Comparison of ENCODE assay signal across 8 cellular contexts in the genomic region with DNA sequence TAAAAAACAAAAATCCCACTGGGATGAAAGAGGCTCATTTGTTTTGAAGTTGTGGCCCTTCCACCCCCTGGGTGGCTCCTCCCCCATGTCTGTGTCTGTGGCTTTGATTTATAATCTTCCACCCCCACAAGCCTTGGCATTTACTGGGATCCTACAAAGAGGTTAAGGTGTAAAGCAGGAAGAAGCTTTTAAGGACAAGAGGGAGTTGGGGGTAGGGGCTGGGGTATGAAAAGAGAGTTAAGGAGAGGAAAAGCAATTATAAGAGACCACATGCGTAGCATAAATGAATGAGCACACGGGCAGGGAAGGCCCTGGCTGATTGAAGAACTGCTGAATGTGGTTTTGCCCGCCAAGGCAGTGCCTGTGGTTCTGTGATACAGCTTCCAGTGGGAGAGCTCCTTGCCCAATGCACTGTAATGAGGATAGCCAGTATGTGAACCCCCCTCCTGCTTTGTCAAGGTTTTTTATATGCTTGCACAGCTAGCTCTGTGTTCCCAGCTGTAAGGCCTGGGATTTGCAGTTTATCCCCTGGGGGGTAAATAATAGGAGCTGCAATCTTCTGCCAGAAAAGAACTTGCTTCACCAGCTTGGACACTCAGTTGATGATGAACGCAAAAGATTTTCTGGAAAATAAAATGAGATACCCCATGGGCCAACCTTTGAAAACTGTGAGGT. TPM values are rescaled to one million over a fixed set of nuclear protein-coding genes. Genes with fewer than 3 reads are reported as not detected.
DNase-seq lines count a peak whose midpoint lies in the region; ATAC-seq and TF ChIP-seq lines count a peak whose summit lies in the region.

No MANE protein-coding gene starts in this region.

- peak overlapping the region; percentile 73 for H3K4me2 ChIP-seq in KMS-11

- intact Hi-C loops in adrenal gland (cut with DNase I), result no loop called here
- intact Hi-C loops in CD4-positive, alpha-beta T cell (cut with DNase I, micrococcal nuclease), result loop anchor here in 1 of 2 experiments (2.0 to 5.0 kb wide), 2 partner anchors 33 to 448 kb away; no protein-coding TSS in a partner anchor

- H3K4me3 Mint-ChIP-seq in CD4-positive, alpha-beta T cell, result no peak overlapping the region

- H3K36me3 Mint-ChIP-seq in CD4-positive, alpha-beta T cell (ENCODE audit: low read depth), result peaks cover 14% of the 10 kb centered on the region

- peak in 3 of 7 donors; percentile 37 to 57 (median 45) for DNase-seq in adrenal gland
- no peak for DNase-seq in CD4-positive, alpha-beta T cell
- DNase-seq in cerebellar cortex (ENCODE audit: low spot score), result no peak
- no peak for DNase-seq in activated CD4-positive, CD25-positive, alpha-beta regulatory T cell treated with anti-CD3 and anti-CD28 coated beads, Interleukin-2, amount 50 U/mL, for 72 hours

- WGBS in adrenal gland, 4 donors, result 39 to 52% (median 45%) methylated on average over 4 of the region's 4 CpGs

- H3K4me1 ChIP-seq in KMS-11 (ENCODE audit: low read depth, poor library complexity, severe bottlenecking) (peaks cover 73% of the 10 kb centered on the region), adrenal gland (replicated peaks in 1 of 2) (peaks cover 28 to 75% of the 10 kb centered on the region in 2 donors), iPS-15b (ENCODE audit: control insufficient read depth, insufficient read depth, low read length) (peaks cover 17% of the 10 kb centered on the region), subcutaneous abdominal adipose tissue (ENCODE audit: control insufficient read depth in 5 of 5, insufficient read depth in 5 of 5, low read length in 5 of 5) (peaks cover 13 to 70% (median 62%) of the 10 kb centered on the region in 5 donors)

- no peak for ATAC-seq in CD4-positive, alpha-beta T cell (ENCODE audit: poor library complexity)
- no peak for ATAC-seq in GM18870 (IDR thresholded peaks at IDR 0.05; ENCODE audit: unreplicated experiment)

- no peak overlapping the region for H3K27ac Mint-ChIP-seq in CD4-positive, alpha-beta T cell

- TF ChIP-seq CTCF in KMS-11 (conservative IDR thresholded peaks at IDR 0.05; ENCODE audit: low read depth, low read length) (no peak), adrenal gland (IDR thresholded peaks at IDR 0.05) (no peak)
- no peak for TF ChIP-seq CTCF in CD4-positive, alpha-beta T cell (IDR thresholded peaks at IDR 0.05)

- CTCF ChIA-PET in CD4-positive, alpha-beta T cell (lab: Charles Lee), result interaction anchor here (0.6 to 2.3 kb wide), 5 partner anchors 9 to 96 kb away, joined by 3 to 17 read pairs (median 4); a partner anchor contains a TSS

- TF ChIP-seq POLR2A in adrenal gland (IDR thresholded peaks at IDR 0.05), result no peak

- H3K27ac ChIP-seq in KMS-11, result peak overlapping the region; percentile 45
- H3K27ac ChIP-seq in adrenal gland, result peak overlapping the region in 3 of 5 donors; percentile 5 to 64 (median 54)
- peak overlapping the region; percentile 99 for H3K27ac ChIP-seq in subcutaneous abdominal adipose tissue (ENCODE audit: low read depth, low read length)
- H3K27ac ChIP-seq in CD4-positive, alpha-beta T cell (ENCODE audit: low read depth, low read length), result no peak overlapping the region

- peaks cover 34% of the 10 kb centered on the region for H3K4me1 Mint-ChIP-seq in CD4-positive, alpha-beta T cell (ENCODE audit: low read depth)

- H3K4me3 ChIP-seq in KMS-11 (IDR thresholded peaks at IDR 0.05; ENCODE audit: insufficient read depth, low read depth, low read length) (no peak overlapping the region), adrenal gland (no peak overlapping the region), iPS-15b (ENCODE audit: low read depth, low read length) (peak overlapping the region; percentile 12), subcutaneous abdominal adipose tissue (ENCODE audit: low read depth in 1 of 5, low read length in 5 of 5) (no peak overlapping the region)

- H2AFZ ChIP-seq in KMS-11 (ENCODE audit: low read depth), result no peak overlapping the region

- no peaks in the 10 kb centered on the region for H3K36me3 ChIP-seq in KMS-11 (ENCODE audit: insufficient read depth)
- H3K36me3 ChIP-seq in adrenal gland (replicated peaks in 1 of 2), result no peaks in the 10 kb centered on the region
- no peaks in the 10 kb centered on the region for H3K36me3 ChIP-seq in iPS-15b (ENCODE audit: control insufficient read depth, insufficient read depth, low read length)
- no peaks in the 10 kb centered on the region for H3K36me3 ChIP-seq in subcutaneous abdominal adipose tissue (ENCODE audit: control insufficient read depth in 5 of 5, insufficient read depth in 5 of 5, low read length in 5 of 5)

- peaks cover 26% of the 10 kb centered on the region; the same call in 1 of the 2 replicates for H3K79me2 ChIP-seq in KMS-11 (ENCODE audit: insufficient read depth, low read depth)

- H4K20me1 ChIP-seq in KMS-11 (ENCODE audit: insufficient read depth), result no peaks in the 10 kb centered on the region

- H3K27me3 Mint-ChIP-seq in CD4-positive, alpha-beta T cell, result no peaks in the 10 kb centered on the region

- H3K9ac ChIP-seq in KMS-11 (no peak overlapping the region; the same call in 1 of the 2 replicates), iPS-15b (ENCODE audit: low read depth, low read length) (peak overlapping the region; percentile 42), subcutaneous abdominal adipose tissue (ENCODE audit: low read length in 5 of 5) (peak overlapping the region in 3 of 5 donors; percentile 45 to 79 (median 52))

- H3K9me3 ChIP-seq in adrenal gland (replicated peaks in 1 of 3), result no peaks in the 10 kb centered on the region
- H3K9me3 ChIP-seq in iPS-15b (ENCODE audit: control insufficient read depth, insufficient read depth, low read length), result no peaks in the 10 kb centered on the region
- no peaks in the 10 kb centered on the region for H3K9me3 ChIP-seq in subcutaneous abdominal adipose tissue (ENCODE audit: control insufficient read depth in 5 of 5, low read length in 5 of 5)
- H3K9me3 ChIP-seq in CD4-positive, alpha-beta T cell (ENCODE audit: control insufficient read depth, low read length), result no peaks in the 10 kb centered on the region

- no peaks in the 10 kb centered on the region for H3K9me3 Mint-ChIP-seq in CD4-positive, alpha-beta T cell

- POLR2A ChIA-PET in CD4-positive, alpha-beta T cell (lab: Charles Lee), result interaction anchor here (10.9 kb wide), 1 partner anchor 34 kb away, joined by 560 read pairs; a partner anchor contains a TSS

- no peaks in the 10 kb centered on the region for H3K27me3 ChIP-seq in KMS-11 (ENCODE audit: insufficient read depth, low read depth)
- H3K27me3 ChIP-seq in adrenal gland, result no peaks in the 10 kb centered on the region
- H3K27me3 ChIP-seq in iPS-15b (ENCODE audit: control insufficient read depth, insufficient read depth, low read length), result no peaks in the 10 kb centered on the region
- no peaks in the 10 kb centered on the region for H3K27me3 ChIP-seq in subcutaneous abdominal adipose tissue (ENCODE audit: control insufficient read depth in 5 of 5, insufficient read depth in 4 of 5, low read length in 5 of 5)
- H3K27me3 ChIP-seq in CD4-positive, alpha-beta T cell (ENCODE audit: control insufficient read depth, insufficient read depth, low read length), result no peaks in the 10 kb centered on the region

RNA-seq across cellular contexts. Expression of a gene that starts 34.7 kb away (rescaled TPM):
- total RNA-seq in adrenal gland, result 10 to 100 TPM; 35.6 to 98.0 (median 68.0) TPM
- polyA plus RNA-seq in adrenal gland, result 10 to 100 TPM; 14.4 to 38.5 (median 26.9) TPM
- total RNA-seq in CD4-positive, alpha-beta T cell, result 100 to 1,000 TPM; 295 to 296 TPM
